In genomic region chr16:1583180-1583579, GRCh38 we compare ENCODE assay signal across 32 cellular contexts.
"Had no signal": no experiment of that assay in that cellular context is flagged by ENCODE, and none has a peak within 500 bp of the region (broad histone marks: within the 10 kb centered on the region; RNA-seq: fewer than 3 reads in every experiment).

No MANE protein-coding gene starts in this region.

- DNase-seq: activated CD4-positive, alpha-beta memory T cell treated with anti-CD3 and anti-CD28 coated beads, Interleukin-2, amount 10 ng/mL, durations not matched to agents 7 days and 5 days; activated CD4-positive, alpha-beta T cell treated with anti-CD3 and anti-CD28 coated beads for 1 hour; activated CD4-positive, alpha-beta T cell treated with anti-CD3 and anti-CD28 coated beads, Interleukin-2, amount 10 ng/mL, durations not matched to agents 7 days and 5 days; activated CD8-positive, alpha-beta memory T cell treated with anti-CD3 and anti-CD28 coated beads, Interleukin-2, amount 50 U/mL, for 48 hours; activated gamma-delta T cell; activated naive CD4-positive, alpha-beta T cell treated with anti-CD3 and anti-CD28 coated beads, Interleukin-2, amount 50 U/mL, for 16 hours; activated T-cell treated with anti-CD3 and anti-CD28 coated beads, Interleukin-2, amount 50 U/mL, for 24 hours; amygdala; dermis blood vessel endothelial cell; effector CD4-positive, alpha-beta T cell; esophagus squamous epithelium; gastrocnemius medialis; hippocampal formation; immature natural killer cell; kidney; left colon; mammary epithelial cell; naive B cell; nephron progenitor cell; psoas muscle; stimulated activated CD4-positive, alpha-beta T cell treated with anti-CD3 and anti-CD28 coated beads, Interleukin-1b, Interleukin-23, amount 100 ng/mL, for 48 hours; stimulated activated CD4-positive, alpha-beta T cell treated with anti-CD3 and anti-CD28 coated beads, Interleukin-4, amount 100 ng/mL, for 4 hours; stimulated activated CD8-positive, alpha-beta memory T cell treated with anti-CD3 and anti-CD28 coated beads, Interleukin-4, amount 100 ng/mL, for 48 hours; stomach; T-helper 9 cell; thyroid gland; upper lobe of right lung had no signal

- ATAC-seq: gastrocnemius medialis; left colon; psoas muscle; stimulated activated memory B cell treated with anti-CD40 and anti-IgM and Interleukin-4, amounts not matched to agents 10 μg/mL and 1 μg/mL and 100 μg/mL, for 72 hours; upper lobe of right lung; WTC11 had no signal

- H2AFZ ChIP-seq: parathyroid adenoma had no signal

- H3K79me2 ChIP-seq: parathyroid adenoma had no signal

- H3K9me3 ChIP-seq: esophagus squamous epithelium, gastrocnemius medialis, psoas muscle, stomach, thyroid gland, upper lobe of right lung had no signal

- H3K27ac ChIP-seq: epithelial cell of prostate, esophagus squamous epithelium, gastrocnemius medialis, parathyroid adenoma, psoas muscle, stomach, thyroid gland, upper lobe of right lung had no signal

- H3K4me1 ChIP-seq: esophagus squamous epithelium, gastrocnemius medialis, parathyroid adenoma, psoas muscle, thyroid gland, upper lobe of right lung had no signal

- H3K9ac ChIP-seq: parathyroid adenoma had no signal

- H3K4me3 ChIP-seq: esophagus squamous epithelium, gastrocnemius medialis, psoas muscle, smooth muscle cell, stomach, thyroid gland, upper lobe of right lung had no signal

- H3K27me3 ChIP-seq: esophagus squamous epithelium, gastrocnemius medialis, stomach, thyroid gland, upper lobe of right lung had no signal

- H3K4me2 ChIP-seq: smooth muscle cell had no signal
